In the genomic region with DNA sequence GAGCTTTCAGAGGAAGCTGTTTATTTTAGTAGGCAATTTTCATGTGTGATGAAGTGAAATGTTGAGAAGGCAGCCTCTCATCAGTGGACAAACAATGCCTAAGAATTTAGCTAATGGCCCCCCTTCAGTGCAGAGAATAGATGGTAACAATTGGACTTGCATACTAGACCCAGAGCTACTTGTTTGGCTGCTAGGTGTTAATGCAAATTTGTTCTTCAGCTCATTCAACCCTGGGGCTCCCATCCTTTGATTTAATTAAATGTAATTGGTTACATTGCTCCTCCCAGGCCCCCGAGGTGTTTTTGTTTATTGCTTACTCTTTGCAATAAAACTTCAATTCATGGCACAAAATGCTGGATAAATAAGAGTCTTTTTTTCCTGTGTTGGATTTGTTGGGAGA, we compare ENCODE assay signal across 17 cellular contexts.
A peak's percentile ranks its signal among the peaks of the same experiment; 100 is the strongest.
DNase-seq lines count a peak whose midpoint lies in the region; ATAC-seq and TF ChIP-seq lines count a peak whose summit lies in the region.
"Had no signal": no experiment of that assay in that cellular context is flagged by ENCODE, and none has a peak within 500 bp of the region (broad histone marks: within the 10 kb centered on the region; RNA-seq: fewer than 3 reads in every experiment).

No MANE protein-coding gene starts in this region.

- H3K36me3 ChIP-seq in GM23338 (ENCODE audit: insufficient read depth): no peaks in the 10 kb centered on the region
- H3K36me3 ChIP-seq: BE2C had no signal

- H3K4me3 ChIP-seq in GM23338: peak overlapping the region; percentile 4; the same call in 1 of the 2 replicates

- H3K4me1 ChIP-seq in GM23338 (ENCODE audit: insufficient read depth): peaks cover 55% of the 10 kb centered on the region

- H2AFZ ChIP-seq in GM23338: no peak overlapping the region

- peaks cover 8% of the 10 kb centered on the region for H3K9me3 Mint-ChIP-seq in GM23338
- H3K9me3 Mint-ChIP-seq: CD4-positive, alpha-beta memory T cell had no signal

- H3K4me3 Mint-ChIP-seq in GM23338: peak overlapping the region; percentile 13; the same call in 2 of the 3 replicates
- H3K4me3 Mint-ChIP-seq: CD4-positive, alpha-beta memory T cell; T-helper 17 cell had no signal

- H3K4me1 Mint-ChIP-seq in GM23338: peaks cover 53% of the 10 kb centered on the region

- H3K4me2 ChIP-seq in GM23338: peak overlapping the region; percentile 37

- H4K20me1 ChIP-seq in GM23338 (replicated peaks; ENCODE audit: insufficient read depth): no peaks in the 10 kb centered on the region

- H3F3A ChIP-seq in GM23338 (replicated peaks; ENCODE audit: low read depth): 0 out of 2 replicates have a peak, but pooled peaks cover 3% of the 10 kb centered on the region

- H3K27me3 Mint-ChIP-seq in GM23338 (ENCODE audit: insufficient read depth, low read depth, poor library complexity): peaks cover 2% of the 10 kb centered on the region
- H3K27me3 Mint-ChIP-seq: CD4-positive, alpha-beta memory T cell; T-helper 17 cell had no signal

- peaks cover 24% of the 10 kb centered on the region for H3K36me3 Mint-ChIP-seq in GM23338 (ENCODE audit: low read depth)
- H3K36me3 Mint-ChIP-seq: CD4-positive, alpha-beta memory T cell had no signal

- 0 out of 2 replicates have a peak, but pooled peaks cover 5% of the 10 kb centered on the region for H3K79me2 ChIP-seq in GM23338 (replicated peaks; ENCODE audit: insufficient read depth)

- peak overlapping the region; percentile 90 for H3K27ac Mint-ChIP-seq in GM23338
- H3K27ac Mint-ChIP-seq: CD4-positive, alpha-beta memory T cell; T-helper 17 cell had no signal

- TF ChIP-seq CTCF in GM23338 (conservative IDR thresholded peaks at IDR 0.05; ENCODE audit: low read depth in 2 of 2): no peak

- intact Hi-C loops in head of caudate nucleus (cut with DNase I): no loop called here

- DNase-seq in GM23338 (ENCODE audit: low spot score): peak; percentile 58
- peak in 2 of 3 experiments; percentile 63 to 89 for DNase-seq in NCI-H1417 (lab: John Stamatoyannopoulos, UW)
- peak; percentile 20 for DNase-seq in NCI-H774 (lab: John Stamatoyannopoulos, UW)
- peak; percentile 53 for DNase-seq in iPS-NIHi11 (ENCODE audit: low spot score)
- DNase-seq in SKM-1 treated with dmso at 0.1 percent for 144 hours (lab: John Stamatoyannopoulos, UW; ENCODE audit: unreplicated experiment): no peak
- DNase-seq in head of caudate nucleus: no peak
- no peak for DNase-seq in NCI-H2107 treated with DMSO at 0.1 percent for 48 hours (lab: John Stamatoyannopoulos, UW; ENCODE audit: unreplicated experiment)
- DNase-seq: BE2C; CD4-positive, alpha-beta memory T cell; GDM1; GOT3; Karpas-422; MM.1S; NCI-H524; Right ventricle myocardium superior; T-helper 17 cell had no signal

- ATAC-seq in GM23338: peak; percentile 92
- ATAC-seq: Panc1, T-helper 17 cell had no signal

- H3K9me2 ChIP-seq in GM23338 (ENCODE audit: insufficient read depth): no peaks in the 10 kb centered on the region

- peak overlapping the region; percentile 90 for H3K27ac ChIP-seq in GM23338 (ENCODE audit: low read depth)

- H3K27me3 ChIP-seq in GM23338 (ENCODE audit: insufficient read depth): no peaks in the 10 kb centered on the region
- H3K27me3 ChIP-seq: BE2C had no signal

TF ChIP-seq in GM23338, 12 proteins besides CTCF, POLR2A, EP300 and RAD21:
- TF ChIP-seq NANOG (IDR thresholded peaks at IDR 0.05; ENCODE audit: borderline replicate concordance) (peak; percentile 84), POLR2AphosphoS5 (IDR thresholded peaks at IDR 0.05; ENCODE audit: low read depth) (no peak)

Comparison
In these comparisons a context has a peak if more than half of its experiments do, and no peak if none do; other contexts are left out.
1. DNase-seq: peak in GM23338 (single experiment), NCI-H1417 (2 of 3), NCI-H774 (single experiment) and iPS-NIHi11 (single experiment); none in SKM-1 treated with dmso at 0.1 percent for 144 hours (single experiment), head of caudate nucleus (0 of 42) and NCI-H2107 treated with DMSO at 0.1 percent for 48 hours (single experiment).